Comparison of ENCODE assay signal across 4 cellular contexts in the genomic region with DNA sequence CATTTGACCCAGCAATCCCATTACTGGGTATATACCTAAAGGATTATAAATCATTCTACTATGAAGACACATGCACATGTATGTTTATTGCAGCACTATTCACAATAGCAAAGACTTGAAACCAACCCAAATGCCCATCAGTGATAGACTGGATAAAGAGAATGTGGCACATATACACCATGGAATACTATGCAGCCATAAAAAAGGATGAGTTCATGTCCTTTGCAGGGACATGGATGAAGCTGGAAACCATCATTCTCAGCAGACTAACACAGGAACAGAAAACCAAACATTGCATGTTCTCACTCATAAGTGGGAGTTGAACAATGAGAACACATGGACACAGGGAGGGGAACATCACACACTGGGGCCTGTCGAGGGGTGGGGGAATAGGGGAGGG. TPM values are rescaled to one million over a fixed set of nuclear protein-coding genes. Genes with fewer than 3 reads are reported as not detected.
"Had no signal": no experiment of that assay in that cellular context is flagged by ENCODE, and none has a peak within 500 bp of the region (broad histone marks: within the 10 kb centered on the region; RNA-seq: fewer than 3 reads in every experiment).

No MANE protein-coding gene starts in this region.

RNA-seq across cellular contexts. Expression of gene TACSTD2, which starts 13.3 kb away (rescaled TPM):
- total RNA-seq: activated naive CD4-positive, alpha-beta T cell treated with anti-CD3 and anti-CD28 coated beads for 36 hours; activated naive CD8-positive, alpha-beta T cell treated with anti-CD3 and anti-CD28 coated beads, Interleukin-2, amount 10 ng/mL, durations not matched to agents 7 days and 5 days; activated T-helper 1 cell treated with anti-CD3 and anti-CD28 coated beads, Interleukin-12 subunit alpha, Interleukin-12 subunit beta, Interleukin-2, Interleukin-4 antibody, amounts not matched to agents 30 ng/mL and 10 ng/mL and 1 ng/mL, durations not matched to agents 14 hours and 24 hours and 36 hours; cardiac muscle cell had no signal
